Comparison of ENCODE assay signal across 38 cellular contexts in genomic region chr3:116767726-116768125, GRCh38. TPM values are rescaled to one million over a fixed set of nuclear protein-coding genes. Genes with fewer than 3 reads are reported as not detected.
"Had no signal": no experiment of that assay in that cellular context is flagged by ENCODE, and none has a peak within 500 bp of the region (broad histone marks: within the 10 kb centered on the region; RNA-seq: fewer than 3 reads in every experiment).

No MANE protein-coding gene starts in this region.

- H3K27me3 ChIP-seq: MG63 had no signal

- H3K9me3 ChIP-seq: MG63 had no signal

- H3K4me3 ChIP-seq: MG63 had no signal

- H3K27ac ChIP-seq: KMS-11 had no signal

- H3K9ac ChIP-seq: KMS-11 had no signal

- DNase-seq: Karpas-422, Kasumi-1, MG63, MM.1S, MV-4-11, NCI-H1048, NCI-H1092, NCI-H1092 treated with DMSO at 0.1 percent for 48 hours, NCI-H1105, NCI-H1105 treated with DMSO at 0.1 percent for 48 hours, NCI-H1417, NCI-H1417 treated with DMSO at 0.1 percent for 48 hours, NCI-H1436, NCI-H1436 treated with DMSO at 0.1 percent for 48 hours, NCI-H146, NCI-H1694, NCI-H1694 treated with DMSO at 0.1 percent for 48 hours, NCI-H187, NCI-H187 treated with DMSO at 0.1 percent for 48 hours, NCI-H1930, NCI-H2029, NCI-H2029 treated with DMSO at 0.1 percent for 48 hours, NCI-H2081, NCI-H2081 treated with DMSO at 0.1 percent for 48 hours, NCI-H2107, NCI-H2171, NCI-H2171 treated with DMSO at 0.1 percent for 48 hours, NCI-H2227 treated with DMSO at 0.1 percent for 48 hours, NCI-H226, NCI-H345, NCI-H446, NCI-H446 treated with DMSO at 0.1 percent for 48 hours, NCI-H510A had no signal

- H3K36me3 ChIP-seq: MG63 had no signal

- H3K4me2 ChIP-seq: KMS-11 had no signal

RNA-seq across cellular contexts. Expression of gene TUSC7, which starts 58.1 kb away (rescaled TPM):
- total RNA-seq: LHCN-M2, M059J, MCF 10A, NCI-H460 had no signal
